In the genomic region with DNA sequence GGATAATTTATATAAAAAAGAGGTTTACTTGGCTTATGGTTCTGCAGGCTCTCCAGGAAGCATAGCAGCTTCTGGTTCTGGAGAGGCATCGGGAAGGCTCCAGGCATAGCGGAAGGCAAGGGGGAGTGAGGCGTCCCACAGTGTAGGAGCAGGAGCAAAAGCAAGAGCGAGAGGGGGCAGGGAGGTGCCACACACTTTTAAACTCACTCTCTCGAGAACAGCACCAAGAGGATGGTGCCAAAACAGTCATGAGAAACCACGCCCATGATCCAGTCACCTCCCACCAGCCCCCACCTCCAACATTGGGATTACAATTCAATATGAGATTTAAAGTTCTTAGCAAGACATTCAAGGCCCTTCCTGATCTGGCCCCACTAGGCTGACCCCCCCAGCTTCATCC, we compare ENCODE assay signal across 17 cellular contexts.
"Had no signal": no experiment of that assay in that cellular context is flagged by ENCODE, and none has a peak within 500 bp of the region (broad histone marks: within the 10 kb centered on the region; RNA-seq: fewer than 3 reads in every experiment).

No MANE protein-coding gene starts in this region.

- H3K9me3 Mint-ChIP-seq: dendritic cell treated with granulocyte-macrophage colony-stimulating factor and Interleukin-4, amounts not matched to agents 40 ng/mL and 50 ng/mL, for 4 days; immature natural killer cell; nephron progenitor cell; stimulated activated naive CD8-positive, alpha-beta T cell treated with anti-CD3 and anti-CD28 coated beads, Interleukin-15, Interleukin-2, amounts not matched to agents 100 ng/mL and 50 ng/mL, for 24 hours; T-cell had no signal

- H3K4me3 Mint-ChIP-seq: activated naive CD8-positive, alpha-beta T cell; dendritic cell treated with granulocyte-macrophage colony-stimulating factor and Interleukin-4, amounts not matched to agents 40 ng/mL and 50 ng/mL, for 4 days; immature natural killer cell; nephron progenitor cell; stimulated activated naive CD8-positive, alpha-beta T cell treated with anti-CD3 and anti-CD28 coated beads, Interleukin-15, Interleukin-2, amounts not matched to agents 100 ng/mL and 50 ng/mL, for 24 hours; T-cell had no signal

- ATAC-seq: heart left ventricle, right lobe of liver, T-cell had no signal

- H3K27me3 Mint-ChIP-seq: activated naive CD8-positive, alpha-beta T cell; dendritic cell treated with granulocyte-macrophage colony-stimulating factor and Interleukin-4, amounts not matched to agents 40 ng/mL and 50 ng/mL, for 4 days; progenitor cell of endocrine pancreas; stimulated activated naive CD8-positive, alpha-beta T cell treated with anti-CD3 and anti-CD28 coated beads, Interleukin-15, Interleukin-2, amounts not matched to agents 100 ng/mL and 50 ng/mL, for 24 hours; T-cell had no signal

- H3K27ac Mint-ChIP-seq: activated naive CD8-positive, alpha-beta T cell; dendritic cell treated with granulocyte-macrophage colony-stimulating factor and Interleukin-4, amounts not matched to agents 40 ng/mL and 50 ng/mL, for 4 days; nephron progenitor cell; progenitor cell of endocrine pancreas; T-cell had no signal

- H3K27ac ChIP-seq: breast epithelium, heart left ventricle, right lobe of liver had no signal

- DNase-seq: activated CD4-positive, alpha-beta T cell treated with anti-CD3 and anti-CD28 coated beads for 48 hours; activated effector memory CD4-positive, alpha-beta T cell treated with anti-CD3 and anti-CD28 coated beads, Interleukin-2, amount 50 U/mL, for 16 hours; anterior cingulate cortex; effector memory CD4-positive, alpha-beta T cell; foreskin melanocyte; immature natural killer cell; nephron progenitor cell; occipital lobe; SK-N-SH; T-cell had no signal
